In the genomic region with DNA sequence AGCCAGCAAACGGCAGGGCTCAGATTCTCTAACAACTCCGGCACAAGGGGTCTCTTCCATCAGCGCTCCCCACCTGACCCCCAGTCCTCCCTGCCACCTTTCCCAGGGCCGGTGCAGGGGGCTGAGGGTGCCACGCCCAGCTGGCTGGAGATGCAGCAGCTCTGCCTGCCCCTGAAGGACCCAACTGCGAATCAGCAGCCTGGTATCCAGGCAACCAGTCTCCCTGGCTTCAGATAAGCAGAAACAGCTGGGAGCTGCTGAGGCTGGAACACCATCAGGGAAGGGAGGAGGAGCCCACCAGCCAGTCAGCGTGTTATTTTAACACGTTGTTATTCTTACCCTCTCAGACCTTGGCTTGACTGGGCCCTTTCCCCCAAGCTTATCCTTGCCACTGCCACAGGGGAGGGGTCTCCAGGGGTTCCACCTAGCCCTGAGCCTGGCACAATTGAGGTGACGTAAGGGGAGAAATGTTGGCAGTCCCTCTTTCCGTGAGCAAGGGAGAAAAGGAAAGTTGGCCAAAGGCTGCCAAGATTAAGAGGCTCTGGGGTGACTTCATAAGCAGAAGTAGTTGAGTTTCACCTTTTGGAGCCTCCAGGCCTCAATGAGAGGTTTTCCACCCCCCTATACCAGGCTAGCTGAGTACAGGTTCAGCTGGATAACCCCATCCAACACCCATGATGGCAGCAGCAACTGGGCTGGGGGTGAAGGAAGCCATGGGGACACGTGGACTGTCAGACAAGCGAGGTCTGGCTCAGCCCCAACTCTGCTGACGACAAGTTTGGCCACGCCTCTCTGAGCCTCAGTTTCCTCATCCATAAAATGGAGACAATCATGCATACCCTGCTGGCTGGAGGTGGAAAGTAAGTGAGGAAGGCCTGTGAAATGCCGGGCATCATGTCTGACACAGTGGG, we compare ENCODE assay signal across 10 cellular contexts.
A peak's percentile ranks its signal among the peaks of the same experiment; 100 is the strongest.
DNase-seq lines count a peak whose midpoint lies in the region; ATAC-seq and TF ChIP-seq lines count a peak whose summit lies in the region.
"Had no signal": no experiment of that assay in that cellular context is flagged by ENCODE, and none has a peak within 500 bp of the region (broad histone marks: within the 10 kb centered on the region; RNA-seq: fewer than 3 reads in every experiment).

No MANE protein-coding gene starts in this region.

- peaks cover 20% of the 10 kb centered on the region for H3K27me3 Mint-ChIP-seq in neural progenitor cell (ENCODE audit: insufficient read depth, low read depth)
- no peaks in the 10 kb centered on the region for H3K27me3 Mint-ChIP-seq in stimulated activated naive CD8-positive, alpha-beta T cell treated with anti-CD3 and anti-CD28 coated beads, Interleukin-15, amount 100 ng/mL, for 72 hours

- no peak overlapping the region for H2AFZ ChIP-seq in neural progenitor cell (replicated peaks)
- H2AFZ ChIP-seq: PC-9 had no signal

- peaks cover 20% of the 10 kb centered on the region for H3K4me1 ChIP-seq in neural progenitor cell

- no peaks in the 10 kb centered on the region for H4K20me1 ChIP-seq in neural progenitor cell (ENCODE audit: low read depth)

- H3K4me2 ChIP-seq in neural progenitor cell, result no peak overlapping the region
- H3K4me2 ChIP-seq: PC-9 had no signal

- H3K36me3 ChIP-seq in neural progenitor cell, result no peaks in the 10 kb centered on the region

- TF ChIP-seq CTCF in neural progenitor cell (IDR thresholded peaks at IDR 0.05), result no peak

- DNase-seq in DMS153 treated with DMSO at 0.1 percent for 48 hours (lab: John Stamatoyannopoulos, UW; ENCODE audit: unreplicated experiment), result peak; percentile 51
- peak; percentile 78 for DNase-seq in NCI-H345 (lab: John Stamatoyannopoulos, UW)
- peak; percentile 83 for DNase-seq in epidermal melanocyte (ENCODE audit: insufficient read length, low spot score)
- peak; percentile 78 for DNase-seq in neural progenitor cell (ENCODE audit: low spot score)
- DNase-seq in stimulated activated naive CD8-positive, alpha-beta T cell treated with anti-CD3 and anti-CD28 coated beads, Interleukin-15, amount 100 ng/mL, for 72 hours, result no peak
- no peak for DNase-seq in stimulated activated CD4-positive, alpha-beta T cell treated with anti-CD3 and anti-CD28 coated beads, Interleukin-4, amount 100 ng/mL, for 4 hours

- no peaks in the 10 kb centered on the region for H3K27me3 ChIP-seq in neural progenitor cell

- H3K36me3 Mint-ChIP-seq in neural progenitor cell, result no peaks in the 10 kb centered on the region

- H3K9ac ChIP-seq in neural progenitor cell, result no peak overlapping the region

- H3K9me3 Mint-ChIP-seq in neural progenitor cell, result no peaks in the 10 kb centered on the region
- H3K9me3 Mint-ChIP-seq in stimulated activated naive CD8-positive, alpha-beta T cell treated with anti-CD3 and anti-CD28 coated beads, Interleukin-15, amount 100 ng/mL, for 72 hours, result no peaks in the 10 kb centered on the region

- H3K27ac Mint-ChIP-seq in neural progenitor cell, result peak overlapping the region; percentile 97
- H3K27ac Mint-ChIP-seq in stimulated activated naive CD8-positive, alpha-beta T cell treated with anti-CD3 and anti-CD28 coated beads, Interleukin-15, amount 100 ng/mL, for 72 hours, result no peak overlapping the region

- H3K4me3 Mint-ChIP-seq in neural progenitor cell, result peak overlapping the region; percentile 50
- no peak overlapping the region for H3K4me3 Mint-ChIP-seq in stimulated activated naive CD8-positive, alpha-beta T cell treated with anti-CD3 and anti-CD28 coated beads, Interleukin-15, amount 100 ng/mL, for 72 hours

- no peaks in the 10 kb centered on the region for H3K79me2 ChIP-seq in neural progenitor cell (ENCODE audit: low read depth)

- H3K27ac ChIP-seq in neural progenitor cell, result no peak overlapping the region
- H3K27ac ChIP-seq: PC-9 had no signal

- no peak overlapping the region for H3K4me3 ChIP-seq in neural progenitor cell
- H3K4me3 ChIP-seq: GM12878, PC-9 had no signal

- no peaks in the 10 kb centered on the region for H3F3A ChIP-seq in neural progenitor cell (ENCODE audit: low read depth)

- H3K4me1 Mint-ChIP-seq in neural progenitor cell, result peaks cover 76% of the 10 kb centered on the region
- peaks cover 13% of the 10 kb centered on the region for H3K4me1 Mint-ChIP-seq in stimulated activated naive CD8-positive, alpha-beta T cell treated with anti-CD3 and anti-CD28 coated beads, Interleukin-15, amount 100 ng/mL, for 72 hours

- no peak for ATAC-seq in GM18520 (IDR thresholded peaks at IDR 0.05; ENCODE audit: unreplicated experiment)
- no peak for ATAC-seq in stimulated activated naive CD8-positive, alpha-beta T cell treated with anti-CD3 and anti-CD28 coated beads, Interleukin-15, amount 100 ng/mL, for 72 hours
- no peak for ATAC-seq in GM21515 (IDR thresholded peaks at IDR 0.05; ENCODE audit: unreplicated experiment)
- ATAC-seq: GM12878 had no signal

- H3K9me3 ChIP-seq in neural progenitor cell (ENCODE audit: low read depth), result no peaks in the 10 kb centered on the region

Comparison
In these comparisons a context has a peak if more than half of its experiments do, and no peak if none do; other contexts are left out.
1. DNase-seq: peak in DMS153 treated with DMSO at 0.1 percent for 48 hours (single experiment), NCI-H345 (single experiment), epidermal melanocyte (single experiment) and neural progenitor cell (single experiment); none in stimulated activated naive CD8-positive, alpha-beta T cell treated with anti-CD3 and anti-CD28 coated beads, Interleukin-15, amount 100 ng/mL, for 72 hours (0 of 2) and stimulated activated CD4-positive, alpha-beta T cell treated with anti-CD3 and anti-CD28 coated beads, Interleukin-4, amount 100 ng/mL, for 4 hours (0 of 2).